22 cellular contexts compared by ENCODE assay signal in genomic region chr5:167284491-167284890, GRCh38.
A peak's percentile ranks its signal among the peaks of the same experiment; 100 is the strongest.
DNase-seq lines count a peak whose midpoint lies in the region; ATAC-seq and TF ChIP-seq lines count a peak whose summit lies in the region.
"Had no signal": no experiment of that assay in that cellular context is flagged by ENCODE, and none has a peak within 500 bp of the region (broad histone marks: within the 10 kb centered on the region; RNA-seq: fewer than 3 reads in every experiment).

No MANE protein-coding gene starts in this region.

- H3K9me3 ChIP-seq in breast epithelium (no peaks in the 10 kb centered on the region), gastroesophageal sphincter (no peaks in the 10 kb centered on the region)
- H3K9me3 ChIP-seq: gastrocnemius medialis, upper lobe of left lung had no signal

- H3K27me3 ChIP-seq in breast epithelium (no peaks in the 10 kb centered on the region), gastroesophageal sphincter (no peaks in the 10 kb centered on the region)
- H3K27me3 ChIP-seq: gastrocnemius medialis, upper lobe of left lung had no signal

- no peaks in the 10 kb centered on the region for H3K9me3 Mint-ChIP-seq in MCF 10A (ENCODE audit: unreplicated experiment)
- H3K9me3 Mint-ChIP-seq: nephron had no signal

- no peaks in the 10 kb centered on the region for H3K27me3 Mint-ChIP-seq in MCF 10A (ENCODE audit: insufficient read depth, unreplicated experiment)
- H3K27me3 Mint-ChIP-seq: activated naive CD8-positive, alpha-beta T cell treated with anti-CD3 and anti-CD28 coated beads, Interleukin-2, amount 50 U/mL, for 24 hours had no signal

- H3K4me3 Mint-ChIP-seq in MCF 10A (ENCODE audit: unreplicated experiment) = no peak overlapping the region
- H3K4me3 Mint-ChIP-seq: activated naive CD8-positive, alpha-beta T cell treated with anti-CD3 and anti-CD28 coated beads, Interleukin-2, amount 50 U/mL, for 24 hours; nephron had no signal

- H3K27ac ChIP-seq in breast epithelium = no peak overlapping the region
- no peak overlapping the region for H3K27ac ChIP-seq in gastroesophageal sphincter
- H3K27ac ChIP-seq: 22Rv1, C4-2B, gastrocnemius medialis, upper lobe of left lung had no signal

- intact Hi-C loops in MCF 10A (cut with micrococcal nuclease) = no loop called here
- intact Hi-C loops in breast epithelium (cut with DNase I; ENCODE audit: low total_unique reads) = no loop called here

- DNase-seq in MCF 10A (ENCODE audit: unreplicated experiment) (peak; percentile 61), breast epithelium (ENCODE audit: low spot score in 2 of 2) (no peak), amniotic epithelial cell (ENCODE audit: low read depth) (peak; percentile 51), fibroblast of the aortic adventitia (ENCODE audit: low read depth) (peak; percentile 35), NCI-H1105 treated with DMSO at 0.1 percent for 48 hours (lab: John Stamatoyannopoulos, UW) (no peak), SHP77 treated with DMSO at 0.1 percent for 48 hours (lab: John Stamatoyannopoulos, UW) (no peak)
- DNase-seq: activated CD4-positive, alpha-beta T cell treated with anti-CD3 and anti-CD28 coated beads for 48 hours; activated naive CD8-positive, alpha-beta T cell treated with anti-CD3 and anti-CD28 coated beads, Interleukin-2, amount 50 U/mL, for 24 hours; gastrocnemius medialis; KBM-7; midbrain; NCI-H2081; NCI-H510A treated with DMSO at 0.1 percent for 48 hours; posterior cingulate gyrus; stimulated activated CD4-positive, alpha-beta T cell treated with anti-CD3 and anti-CD28 coated beads, Interleukin-2, amount 100 ng/mL, for 48 hours; upper lobe of left lung had no signal

- no peak for TF ChIP-seq EP300 in gastroesophageal sphincter (IDR thresholded peaks at IDR 0.05)

- no peak for ATAC-seq in HG03045 (IDR thresholded peaks at IDR 0.05; ENCODE audit: unreplicated experiment)
- no peak for ATAC-seq in gastroesophageal sphincter
- ATAC-seq: activated naive CD8-positive, alpha-beta T cell treated with anti-CD3 and anti-CD28 coated beads, Interleukin-2, amount 50 U/mL, for 24 hours; gastrocnemius medialis; left lobe of liver had no signal

- H3K4me3 ChIP-seq in breast epithelium (no peak overlapping the region), fibroblast of the aortic adventitia (ENCODE audit: low read depth, low read length) (no peak overlapping the region), gastroesophageal sphincter (no peak overlapping the region)
- H3K4me3 ChIP-seq: gastrocnemius medialis, upper lobe of left lung had no signal

- 46 to 81% methylated on average over 2 to 6 of the region's 6 CpGs for WGBS in gastroesophageal sphincter (ENCODE audit: low coverage in 1 of 2), 2 donors

- H3K36me3 ChIP-seq in breast epithelium (no peaks in the 10 kb centered on the region), gastroesophageal sphincter (no peaks in the 10 kb centered on the region)
- H3K36me3 ChIP-seq: gastrocnemius medialis, upper lobe of left lung had no signal

- H3K4me1 ChIP-seq in breast epithelium (no peaks in the 10 kb centered on the region), gastroesophageal sphincter (no peaks in the 10 kb centered on the region)
- H3K4me1 ChIP-seq: gastrocnemius medialis, upper lobe of left lung had no signal

- H3K4me1 Mint-ChIP-seq in MCF 10A (ENCODE audit: insufficient read depth, unreplicated experiment) = peaks cover 21% of the 10 kb centered on the region
- H3K4me1 Mint-ChIP-seq: activated naive CD8-positive, alpha-beta T cell treated with anti-CD3 and anti-CD28 coated beads, Interleukin-2, amount 50 U/mL, for 24 hours; nephron had no signal

- H3K27ac Mint-ChIP-seq in MCF 10A (ENCODE audit: low read depth, unreplicated experiment) = peak overlapping the region; percentile 26
- H3K27ac Mint-ChIP-seq: activated naive CD8-positive, alpha-beta T cell treated with anti-CD3 and anti-CD28 coated beads, Interleukin-2, amount 50 U/mL, for 24 hours; nephron had no signal

- H3K36me3 Mint-ChIP-seq in MCF 10A (ENCODE audit: insufficient read depth, unreplicated experiment) = no peaks in the 10 kb centered on the region

- CTCF ChIA-PET in MCF 10A (lab: Yijun Ruan, JAX) = interaction anchor here (0.6 to 1.0 kb wide), 2 partner anchors 21 to 32 kb away, joined by 3 to 6 read pairs; no protein-coding TSS in a partner anchor

- POLR2A ChIA-PET in MCF 10A (lab: Yijun Ruan, JAX) = interaction anchor here (3.7 kb wide), 1 partner anchor 10 kb away, joined by 30 read pairs; no protein-coding TSS in a partner anchor

- BruUV-seq in MCF 10A (replicated peaks; lab: Mats Ljungman, UMichigan) = no TSS peak

- TF ChIP-seq POLR2A in breast epithelium (IDR thresholded peaks at IDR 0.05) = no peak
- no peak for TF ChIP-seq POLR2A in gastroesophageal sphincter (IDR thresholded peaks at IDR 0.05)

- TF ChIP-seq CTCF in MCF 10A (IDR thresholded peaks at IDR 0.05; ENCODE audit: unreplicated experiment) (no peak), breast epithelium (IDR thresholded peaks at IDR 0.05) (no peak), fibroblast of the aortic adventitia (IDR thresholded peaks at IDR 0.05; ENCODE audit: insufficient read depth, low read length) (no peak), gastroesophageal sphincter (IDR thresholded peaks at IDR 0.05) (no peak)

Comparison
In these comparisons a context has a peak if more than half of its experiments do, and no peak if none do; other contexts are left out.
1. DNase-seq: peak in MCF 10A (single experiment), amniotic epithelial cell (single experiment) and fibroblast of the aortic adventitia (single experiment); none in breast epithelium (0 of 2), NCI-H1105 treated with DMSO at 0.1 percent for 48 hours (single experiment) and SHP77 treated with DMSO at 0.1 percent for 48 hours (single experiment).